ENCODE assay signal across 22 cellular contexts in the genomic region with DNA sequence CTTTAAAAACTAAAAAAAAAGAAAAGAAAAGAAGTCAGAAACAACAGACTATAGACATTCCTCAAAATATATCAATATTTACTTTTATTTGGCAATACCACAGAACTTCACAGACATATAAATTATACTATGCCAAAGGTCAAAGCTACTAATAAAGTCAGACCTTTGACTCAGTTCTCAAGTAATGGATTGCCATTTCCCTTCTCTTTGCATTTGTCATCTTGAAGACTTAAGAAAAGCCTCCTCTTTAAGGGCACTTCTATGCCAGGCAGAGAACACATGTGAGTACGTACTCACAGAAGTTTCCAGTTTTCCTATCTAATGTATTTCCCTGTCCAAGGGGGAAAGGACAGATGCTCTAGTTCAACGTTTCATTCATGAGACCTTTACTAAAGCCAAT. TPM values are rescaled to one million over a fixed set of nuclear protein-coding genes. Genes with fewer than 3 reads are reported as not detected.
DNase-seq lines count a peak whose midpoint lies in the region; ATAC-seq, FAIRE-seq and TF ChIP-seq lines count a peak whose summit lies in the region.
"Had no signal": no experiment of that assay in that cellular context is flagged by ENCODE, and none has a peak within 500 bp of the region (broad histone marks: within the 10 kb centered on the region; RNA-seq: fewer than 3 reads in every experiment).

No MANE protein-coding gene starts in this region.

- H3K36me3 Mint-ChIP-seq in activated naive CD8-positive, alpha-beta T cell: peaks cover 8% of the 10 kb centered on the region
- peaks cover 23% of the 10 kb centered on the region for H3K36me3 Mint-ChIP-seq in activated naive CD8-positive, alpha-beta T cell treated with anti-CD3 and anti-CD28 coated beads for 36 hours

- no peak for TF ChIP-seq EP300 in GM12878 (IDR thresholded peaks at IDR 0.05; ENCODE audit: borderline replicate concordance in 1 of 2, control insufficient read depth in 1 of 2, low read depth in 2 of 2, low read length in 2 of 2)

- POLR2A ChIA-PET in GM12878 (lab: Charles Lee): interaction anchor here (0.6 to 2.8 kb wide), 12 partner anchors 8 to 1160 kb away, joined by 3 to 17 read pairs (median 4); no protein-coding TSS in a partner anchor

- 0% methylated on average over 2 of the region's 2 CpGs for WGBS in GM12878 (ENCODE audit: insufficient coverage, insufficient replicate concordance, low lambda C conversion rate, missing lambda C conversion rate)
- 34 to 51% (median 48%) methylated on average over 2 of the region's 2 CpGs for WGBS in small intestine, 3 donors
- WGBS in prostate gland: 73% methylated on average over 2 of the region's 2 CpGs

- no peak overlapping the region for H3K4me3 Mint-ChIP-seq in activated naive CD8-positive, alpha-beta T cell
- H3K4me3 Mint-ChIP-seq in activated naive CD8-positive, alpha-beta T cell treated with anti-CD3 and anti-CD28 coated beads for 36 hours: no peak overlapping the region
- H3K4me3 Mint-ChIP-seq: activated naive CD4-positive, alpha-beta T cell treated with anti-CD3 and anti-CD28 coated beads, Interleukin-2, amount 50 U/mL, for 24 hours; T-helper 1 cell treated with Interleukin-12 subunit alpha and Interleukin-12 subunit beta and Interleukin-4 antibody, amounts not matched to agents 30 μg/mL and 1 μg/mL, for 36 hours had no signal

- no peaks in the 10 kb centered on the region for H3K9me3 Mint-ChIP-seq in activated naive CD8-positive, alpha-beta T cell (ENCODE audit: low read depth)
- H3K9me3 Mint-ChIP-seq in activated naive CD8-positive, alpha-beta T cell treated with anti-CD3 and anti-CD28 coated beads for 36 hours: no peaks in the 10 kb centered on the region
- H3K9me3 Mint-ChIP-seq: activated naive CD4-positive, alpha-beta T cell treated with anti-CD3 and anti-CD28 coated beads, Interleukin-2, amount 50 U/mL, for 24 hours; T-helper 1 cell treated with Interleukin-12 subunit alpha and Interleukin-12 subunit beta and Interleukin-4 antibody, amounts not matched to agents 30 μg/mL and 1 μg/mL, for 36 hours had no signal

- FAIRE-seq in H54 (lab: Jason Lieb, UNC) (peak; percentile 15), GM12878 (lab: Jason Lieb, UNC) (peak; percentile 7), small intestine (lab: Jason Lieb, UNC) (no peak)
- FAIRE-seq: astrocyte, H1, islet of Langerhans had no signal

- peak; percentile 13 for ATAC-seq in GM12878
- ATAC-seq: upper lobe of right lung had no signal

- SMC1A ChIA-PET in GM12878 (lab: Charles Lee; ENCODE audit: uncharacterized antibody, unreplicated experiment): interaction anchor here (0.9 to 4.9 kb wide), 22 partner anchors 8 to 345 kb away, joined by 3 to 41 read pairs (median 5); no protein-coding TSS in a partner anchor

- H3K79me2 ChIP-seq in GM12878 (ENCODE audit: control insufficient read depth, insufficient read depth, low read length): peaks cover 80% of the 10 kb centered on the region

- peak overlapping the region; percentile 61 for H3K9ac ChIP-seq in GM12878 (ENCODE audit: control insufficient read depth, insufficient read depth, low read length)

- no peak overlapping the region for H2AFZ ChIP-seq in GM12878 (ENCODE audit: control insufficient read depth, low read depth, low read length)

- H3K27me3 ChIP-seq in GM12878 (replicated peaks in 1 of 2; ENCODE audit: control insufficient read depth in 2 of 2, insufficient read depth in 2 of 2, low read length in 1 of 2): no peaks in the 10 kb centered on the region
- H3K27me3 ChIP-seq in small intestine (ENCODE audit: control insufficient read depth in 2 of 2, insufficient read depth in 2 of 2, low read length in 2 of 2): no peaks in the 10 kb centered on the region
- H3K27me3 ChIP-seq in prostate gland (replicated peaks; ENCODE audit: insufficient read depth): no peaks in the 10 kb centered on the region
- H3K27me3 ChIP-seq: dorsolateral prefrontal cortex, upper lobe of right lung had no signal

- no peak for TF ChIP-seq RAD21 in GM12878 (IDR thresholded peaks at IDR 0.05; ENCODE audit: insufficient read depth, low read depth, low read length)

- BruUV-seq in GM12878 (replicated peaks; lab: Mats Ljungman, UMichigan): TSS peak; percentile 29

- H3K4me1 ChIP-seq in GM12878 (ENCODE audit: control insufficient read depth, insufficient read depth, low read length) (peaks cover 47% of the 10 kb centered on the region), small intestine (ENCODE audit: control insufficient read depth in 2 of 2, insufficient read depth in 1 of 2, low read depth in 1 of 2, low read length in 1 of 2) (no peaks in the 10 kb centered on the region), prostate gland (replicated peaks) (no peaks in the 10 kb centered on the region)
- H3K4me1 ChIP-seq: Caco-2, upper lobe of right lung had no signal

- H3K27me3 Mint-ChIP-seq in activated naive CD8-positive, alpha-beta T cell: no peaks in the 10 kb centered on the region
- H3K27me3 Mint-ChIP-seq in activated naive CD8-positive, alpha-beta T cell treated with anti-CD3 and anti-CD28 coated beads for 36 hours: no peaks in the 10 kb centered on the region
- H3K27me3 Mint-ChIP-seq: activated naive CD4-positive, alpha-beta T cell treated with anti-CD3 and anti-CD28 coated beads, Interleukin-2, amount 50 U/mL, for 24 hours had no signal

- RAD21 ChIA-PET in GM12878 (lab: Charles Lee; ENCODE audit: unreplicated experiment): interaction anchor here (0.9 to 5.5 kb wide), 10 partner anchors 9 to 106 kb away, joined by 3 to 65 read pairs (median 4); partner anchors contain the start of gene TNPO3

- CTCF ChIA-PET in GM12878 (lab: Yijun Ruan, JAX): interaction anchor here (0.6 to 4.6 kb wide), 13 partner anchors 8 to 194 kb away, joined by 3 to 17 read pairs (median 4); partner anchors contain the start of gene IRF5

- DNase-seq in activated naive CD8-positive, alpha-beta T cell treated with anti-CD3 and anti-CD28 coated beads for 36 hours: no peak
- DNase-seq in H54 (ENCODE audit: insufficient read length, low spot score): no peak
- DNase-seq in GM12878 (ENCODE audit: low read depth, low spot score): no peak
- peak; percentile 53 for DNase-seq in small intestine
- DNase-seq in NCI-H2196 treated with DMSO at 0.1 percent for 48 hours (lab: John Stamatoyannopoulos, UW; ENCODE audit: unreplicated experiment): no peak
- no peak for DNase-seq in prostate gland (ENCODE audit: low spot score)
- no peak for DNase-seq in hypothalamus (lab: John Stamatoyannopoulos, UW)
- DNase-seq: activated CD4-positive, alpha-beta T cell treated with anti-CD3 and anti-CD28 coated beads for 4 hours; Caco-2; central memory CD4-positive, alpha-beta T cell; dorsolateral prefrontal cortex; NCI-H2171; NCI-H526; RPMI8226; substantia nigra; upper lobe of right lung had no signal

- H3K27ac ChIP-seq in GM12878 (ENCODE audit: control insufficient read depth, insufficient read depth) (peak overlapping the region; percentile 93), small intestine (ENCODE audit: low read depth in 1 of 2, low read length in 1 of 2) (peak overlapping the region in 1 of 2 donors; percentile 20), prostate gland (no peak overlapping the region)
- H3K27ac ChIP-seq: dorsolateral prefrontal cortex, upper lobe of right lung had no signal

- TF ChIP-seq POLR2A in H54 (IDR thresholded peaks at IDR 0.05; ENCODE audit: low read depth, low read length): no peak
- no peak for TF ChIP-seq POLR2A in GM12878 (IDR thresholded peaks at IDR 0.05; ENCODE audit: low read depth, low read length)
- TF ChIP-seq POLR2A in prostate gland (IDR thresholded peaks at IDR 0.05): no peak

- intact Hi-C loops in GM12878 (cut with micrococcal nuclease; ENCODE audit: unreplicated experiment): no loop called here
- intact Hi-C loops in prostate gland (cut with DNase I): no loop called here

- peak overlapping the region; percentile 30 for H3K27ac Mint-ChIP-seq in activated naive CD8-positive, alpha-beta T cell
- no peak overlapping the region for H3K27ac Mint-ChIP-seq in activated naive CD8-positive, alpha-beta T cell treated with anti-CD3 and anti-CD28 coated beads for 36 hours
- H3K27ac Mint-ChIP-seq: T-helper 1 cell treated with Interleukin-12 subunit alpha and Interleukin-12 subunit beta and Interleukin-4 antibody, amounts not matched to agents 30 μg/mL and 1 μg/mL, for 36 hours had no signal

- H3K9me3 ChIP-seq in GM12878 (replicated peaks; ENCODE audit: control insufficient read depth, insufficient read depth, low read length) (peaks cover 2% of the 10 kb centered on the region; the same call in 2 of the 3 replicates), small intestine (ENCODE audit: control insufficient read depth, low read depth) (no peaks in the 10 kb centered on the region), prostate gland (no peaks in the 10 kb centered on the region)
- H3K9me3 ChIP-seq: Caco-2, upper lobe of right lung had no signal

- TF ChIP-seq CTCF in GM12878 (IDR thresholded peaks at IDR 0.05 in 2 of 3, conservative IDR thresholded peaks at IDR 0.05 in 1 of 3; ENCODE audit: control insufficient read depth in 2 of 3, extremely low read depth in 1 of 3, insufficient read depth in 1 of 3, low read depth in 3 of 3, low read length in 3 of 3) (no peak), prostate gland (IDR thresholded peaks at IDR 0.05) (no peak)

- peaks cover 24% of the 10 kb centered on the region for H3K4me1 Mint-ChIP-seq in activated naive CD8-positive, alpha-beta T cell (ENCODE audit: low read depth)
- peaks cover 29% of the 10 kb centered on the region for H3K4me1 Mint-ChIP-seq in activated naive CD8-positive, alpha-beta T cell treated with anti-CD3 and anti-CD28 coated beads for 36 hours

- H3K4me2 ChIP-seq in GM12878 (ENCODE audit: control insufficient read depth, insufficient read depth): peak overlapping the region; percentile 94

- no peaks in the 10 kb centered on the region for H4K20me1 ChIP-seq in GM12878 (ENCODE audit: control insufficient read depth, insufficient read depth)

- H3K36me3 ChIP-seq in GM12878 (ENCODE audit: control insufficient read depth in 2 of 2, insufficient read depth in 2 of 2, low read length in 1 of 2) (peaks cover 6 to 30% of the 10 kb centered on the region in 2 experiments), small intestine (ENCODE audit: control insufficient read depth in 2 of 2, insufficient read depth in 2 of 2, low read length in 2 of 2) (peaks cover 4 to 8% of the 10 kb centered on the region in 2 donors), prostate gland (peaks cover 0 to 12% of the 10 kb centered on the region in 2 donors)

- H3K4me3 ChIP-seq in GM12878 (no peak overlapping the region; the same call in 1 of the 2 replicates), small intestine (ENCODE audit: low read depth in 1 of 2, low read length in 2 of 2) (no peak overlapping the region), prostate gland (no peak overlapping the region)
- H3K4me3 ChIP-seq: dorsolateral prefrontal cortex, upper lobe of right lung had no signal

- in situ Hi-C loops in GM12878 (cut with MboI): no loop called here

RNA-seq across cellular contexts. Expression of gene TNPO3, which starts 37.6 kb away (rescaled TPM):
- 10 to 100 TPM; 71.8 to 72.2 TPM for total RNA-seq in activated naive CD8-positive, alpha-beta T cell treated with anti-CD3 and anti-CD28 coated beads for 36 hours
- total RNA-seq in GM12878 (2013; cell fraction: nucleolus; rRNA removed): 77.5 and 79.6 TPM in 2 replicates
- total RNA-seq in GM12878 (2014; rRNA removed): 72.7 and 77.4 TPM in 2 replicates
- 64.3 and 64.5 TPM in 2 replicates for total RNA-seq in GM12878 (2014; rRNA removed; fragmentation: Illumina TruSeq; extraction: Trizol)
- 63.0 and 67.6 TPM in 2 replicates for total RNA-seq in GM12878 (2021)
- polyA plus RNA-seq in GM12878 (2011; ENCODE audit: low read depth): 34.8 TPM
- 46.6 and 56.7 TPM in 2 replicates for polyA plus RNA-seq in GM12878 (2011; rRNA removed)
- polyA plus RNA-seq in GM12878 (2011; cell fraction: cytosol; rRNA removed): 59.9 and 67.6 TPM in 2 replicates
- 46.9 and 53.0 TPM in 2 replicates for polyA plus RNA-seq in GM12878 (2011; cell fraction: nucleus; rRNA removed)
- 40.9 and 46.9 TPM in 2 replicates for polyA plus RNA-seq in GM12878 (2012)
- polyA plus RNA-seq in GM12878 (2014; fragmentation: Illumina TruSeq; extraction: Trizol): 68.7 and 68.9 TPM in 2 replicates
- 10 to 100 TPM; 17.6 to 23.5 TPM for polyA plus RNA-seq in GM12878 (2014; fragmentation: Nextera tagmentation; extraction: Ambion mirVana)
- 52.4 and 57.4 TPM in 2 replicates for polyA plus RNA-seq in GM12878 (2014; rRNA removed)
- 10 to 100 TPM; 84.5 to 91.8 TPM for polyA plus RNA-seq in GM12878 (2016; fragmentation: Nextera tagmentation; extraction: Ambion mirVana)
- polyA minus RNA-seq in GM12878 (2011; rRNA and poly(A)+ RNA removed): 99.0 and 133 TPM in 2 replicates
- polyA minus RNA-seq in GM12878 (2011; cell fraction: cytosol; rRNA and poly(A)+ RNA removed): 27.8 and 31.8 TPM in 2 replicates
- 36.3 and 44.6 TPM in 2 replicates for polyA minus RNA-seq in GM12878 (2011; cell fraction: nucleus; rRNA and poly(A)+ RNA removed)
- polyA plus RNA-seq in small intestine: 10 to 100 TPM; 14.1 to 18.9 (median 15.4) TPM
- total RNA-seq in prostate gland: 10 to 100 TPM; 32.2 to 42.3 TPM
